In genomic region chr21:26169611-26170470, GRCh38 we compare ENCODE assay signal across 1 cellular context.
A peak's percentile ranks its signal among the peaks of the same experiment; 100 is the strongest.
TF ChIP-seq lines count a peak whose summit lies in the region.

No MANE protein-coding gene starts in this region.

TF ChIP-seq in GM23338, 12 proteins besides CTCF, POLR2A, EP300 and RAD21:
- TF ChIP-seq ZNF462 (CRISPR knock-in tag; IDR thresholded peaks at IDR 0.05) (no peak), CREB1 (CRISPR knock-in tag; IDR thresholded peaks at IDR 0.05; ENCODE audit: low read depth) (0 out of 2 replicates have a peak, but pooled peaks have one; percentile 11)
